ENCODE assay signal across 24 cellular contexts in the genomic region with DNA sequence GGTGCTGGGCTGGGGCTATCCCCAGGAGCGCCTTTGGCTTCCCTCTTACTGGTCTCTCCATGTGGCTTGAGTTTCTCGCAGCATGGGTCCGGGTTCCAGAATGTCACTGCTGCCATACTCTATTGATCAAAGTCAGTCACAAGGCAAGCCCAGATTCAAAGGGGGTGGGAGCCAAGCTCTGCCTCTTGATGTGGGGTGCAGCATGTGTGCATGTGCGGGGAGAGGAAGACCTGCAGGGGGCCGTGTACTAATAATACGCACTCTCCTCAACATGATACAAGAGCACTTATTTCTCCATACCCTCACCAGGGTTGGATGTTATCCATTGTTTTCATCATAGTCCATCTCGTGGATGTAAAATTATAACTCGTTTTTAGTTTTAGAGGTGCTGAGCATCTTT.
"Had no signal": no experiment of that assay in that cellular context is flagged by ENCODE, and none has a peak within 500 bp of the region (broad histone marks: within the 10 kb centered on the region; RNA-seq: fewer than 3 reads in every experiment).

No MANE protein-coding gene starts in this region.

- H3K4me1 ChIP-seq: gastrocnemius medialis, psoas muscle, sigmoid colon, testis had no signal

- H3K4me3 ChIP-seq: coronary artery, gastrocnemius medialis, lower lobe of right lung, psoas muscle, sigmoid colon, stomach, testis, tibial artery, upper lobe of left lung had no signal

- H3K9me3 Mint-ChIP-seq: effector memory CD8-positive, alpha-beta T cell; natural killer cell; neural crest cell; stimulated activated effector memory CD8-positive, alpha-beta T cell treated with anti-CD3 and anti-CD28 coated beads, Interleukin-12 subunit alpha, Interleukin-12 subunit beta, amount 100 ng/mL, for 72 hours had no signal

- H3K36me3 ChIP-seq: gastrocnemius medialis, lower lobe of right lung, sigmoid colon, stomach, tibial artery, upper lobe of left lung had no signal

- H3K4me3 Mint-ChIP-seq: effector memory CD8-positive, alpha-beta T cell; natural killer cell; neural crest cell; stimulated activated effector memory CD8-positive, alpha-beta T cell treated with anti-CD3 and anti-CD28 coated beads, Interleukin-12 subunit alpha, Interleukin-12 subunit beta, amount 100 ng/mL, for 72 hours had no signal

- H3K36me3 Mint-ChIP-seq: natural killer cell; stimulated activated effector memory CD8-positive, alpha-beta T cell treated with anti-CD3 and anti-CD28 coated beads, Interleukin-12 subunit alpha, Interleukin-12 subunit beta, amount 100 ng/mL, for 72 hours had no signal

- H3K27ac Mint-ChIP-seq: effector memory CD8-positive, alpha-beta T cell; natural killer cell; stimulated activated effector memory CD8-positive, alpha-beta T cell treated with anti-CD3 and anti-CD28 coated beads, Interleukin-12 subunit alpha, Interleukin-12 subunit beta, amount 100 ng/mL, for 72 hours had no signal

- DNase-seq: dermis blood vessel endothelial cell; effector memory CD8-positive, alpha-beta T cell; foreskin fibroblast; gastrocnemius medialis; head of caudate nucleus; left ventricle myocardium superior; lower lobe of right lung; natural killer cell; nucleus accumbens; psoas muscle; right cardiac atrium; sigmoid colon; stimulated activated CD4-positive, alpha-beta T cell treated with anti-CD3 and anti-CD28 coated beads, Interleukin-2, amount 100 ng/mL, for 24 hours; stimulated activated CD4-positive, alpha-beta T cell treated with anti-CD3 and anti-CD28 coated beads, Interleukin-4, amount 100 ng/mL, for 24 hours; stimulated activated naive CD4-positive, alpha-beta T cell treated with Interleukin-2 at 50 U/mL for 16 hours; stomach; testis; tibial artery; upper lobe of left lung had no signal

- ATAC-seq: effector memory CD8-positive, alpha-beta T cell; esophagus mucosa; gastrocnemius medialis; left ventricle myocardium superior; lower lobe of right lung; natural killer cell; psoas muscle; right cardiac atrium; stimulated activated effector memory CD8-positive, alpha-beta T cell treated with anti-CD3 and anti-CD28 coated beads, Interleukin-12 subunit alpha, Interleukin-12 subunit beta, amount 100 ng/mL, for 72 hours had no signal

- H3K27ac ChIP-seq: epithelial cell of prostate, gastrocnemius medialis, lower lobe of right lung, psoas muscle, stomach, testis, upper lobe of left lung had no signal

- H3K9me3 ChIP-seq: gastrocnemius medialis, lower lobe of right lung, psoas muscle, sigmoid colon, stomach, testis, tibial artery, upper lobe of left lung had no signal

- H3K27me3 ChIP-seq: gastrocnemius medialis, sigmoid colon, stomach, testis, tibial artery, upper lobe of left lung had no signal
